9 cellular contexts compared by ENCODE assay signal in genomic region chr4:6562931-6563901, GRCh38. TPM values are rescaled to one million over a fixed set of nuclear protein-coding genes. Genes with fewer than 3 reads are reported as not detected.
DNase-seq lines count a peak whose midpoint lies in the region; ATAC-seq, FAIRE-seq and TF ChIP-seq lines count a peak whose summit lies in the region.
"Had no signal": no experiment of that assay in that cellular context is flagged by ENCODE, and none has a peak within 500 bp of the region (broad histone marks: within the 10 kb centered on the region; RNA-seq: fewer than 3 reads in every experiment).

No MANE protein-coding gene starts in this region.

- H3K79me2 ChIP-seq in H1 (ENCODE audit: control insufficient read depth in 1 of 2, insufficient read depth in 2 of 2, low read length in 2 of 2), result no peaks in the 10 kb centered on the region

- no peak for FAIRE-seq in H1 (lab: Jason Lieb, UNC)

- 4% methylated on average over 25 of the region's 127 CpGs; no CpG with 5 or more reads in 1 of the 2 experiments for WGBS in H1 (ENCODE audit: extremely low coverage in 1 of 2, insufficient coverage in 1 of 2, insufficient read length in 1 of 2, insufficient replicate concordance in 2 of 2, low coverage in 1 of 2, low lambda C conversion rate in 2 of 2, missing lambda C conversion rate in 1 of 2), 2 experiments

- peaks cover 0 to 7% of the 10 kb centered on the region in 2 experiments for H4K20me1 ChIP-seq in H1 (replicated peaks in 1 of 2; ENCODE audit: control insufficient read depth in 1 of 2, insufficient read depth in 2 of 2, low read length in 2 of 2)

- H3K4me3 ChIP-seq in HUES48 (ENCODE audit: low read depth, low read length), result peak overlapping the region; percentile 46
- peak overlapping the region; percentile 28 to 64 (median 42) for H3K4me3 ChIP-seq in H1 (ENCODE audit: extremely low read depth in 1 of 4, insufficient read depth in 2 of 4, low read depth in 3 of 4, low read length in 4 of 4)

- peaks cover 62% of the 10 kb centered on the region for H3K27me3 Mint-ChIP-seq in activated CD4-positive, alpha-beta T cell treated with anti-CD3 and anti-CD28 coated beads, Interleukin-2, amount 10 ng/mL, durations not matched to agents 7 days and 5 days

- H2BK5ac ChIP-seq in H1 (ENCODE audit: low read depth, low read length), result no peak overlapping the region

- H3K27me3 ChIP-seq in HUES48 (ENCODE audit: control insufficient read depth, insufficient read depth, low read length) (peaks cover 82% of the 10 kb centered on the region), H1 (replicated peaks in 1 of 4; ENCODE audit: control insufficient read depth in 3 of 4, extremely low read depth in 1 of 4, insufficient read depth in 3 of 4, low read length in 3 of 4) (peaks cover 38 to 79% (median 62%) of the 10 kb centered on the region in 4 experiments)

- peak overlapping the region; percentile 65 to 87 for H3K4me2 ChIP-seq in H1 (ENCODE audit: insufficient read depth in 1 of 2, low read depth in 2 of 2, low read length in 2 of 2)

- H3K36me3 ChIP-seq in HUES48 (ENCODE audit: control insufficient read depth, insufficient read depth, low read length), result no peaks in the 10 kb centered on the region
- H3K36me3 ChIP-seq in H1 (ENCODE audit: control insufficient read depth in 2 of 4, insufficient read depth in 4 of 4, low read length in 3 of 4), result no peaks in the 10 kb centered on the region

- DNase-seq in AG08395 (ENCODE audit: low spot score) (peak; percentile 64), H1 (ENCODE audit: low read depth in 1 of 2, low spot score in 2 of 2) (peak in 1 of 2 experiments; percentile 67), myocyte (ENCODE audit: low read depth) (peak; percentile 53), pons (ENCODE audit: low spot score) (no peak)
- no peak for DNase-seq in activated CD4-positive, alpha-beta T cell treated with anti-CD3 and anti-CD28 coated beads, Interleukin-2, amount 10 ng/mL, durations not matched to agents 7 days and 5 days
- DNase-seq: MM.1S had no signal

- no peak overlapping the region for H3K14ac ChIP-seq in H1 (ENCODE audit: insufficient read length)

- ATAC-seq in HG03354 (IDR thresholded peaks at IDR 0.05; ENCODE audit: poor library complexity, severe bottlenecking, unreplicated experiment), result no peak
- no peak for ATAC-seq in HG02870 (IDR thresholded peaks at IDR 0.05; ENCODE audit: unreplicated experiment)

- peaks cover 6% of the 10 kb centered on the region; the same call in 1 of the 2 replicates for H3K23me2 ChIP-seq in H1 (ENCODE audit: low read depth, low read length)

- H2BK15ac ChIP-seq in H1 (ENCODE audit: low read length), result no peak overlapping the region

- H4K8ac ChIP-seq in H1 (ENCODE audit: extremely low read depth, insufficient read depth, low read length), result no peak overlapping the region; the same call in 1 of the 2 replicates

- no peak for TF ChIP-seq POLR2A in H1 (IDR thresholded peaks at IDR 0.05; ENCODE audit: control extremely low read depth in 1 of 2, low read depth in 2 of 2, low read length in 2 of 2)

- CTCF ChIA-PET in H1 (lab: Charles Lee; ENCODE audit: partially characterized antibody), result interaction anchor here (0.8 to 6.3 kb wide), 7 partner anchors 12 to 567 kb away, joined by 3 to 58 read pairs (median 6); partner anchors contain the start of gene MAN2B2
- CTCF ChIA-PET in activated CD4-positive, alpha-beta T cell treated with anti-CD3 and anti-CD28 coated beads, Interleukin-2, amount 10 ng/mL, durations not matched to agents 7 days and 5 days (lab: Charles Lee), result interaction anchor here (0.6 to 3.5 kb wide), 4 partner anchors 12 to 1310 kb away, joined by 3 to 12 read pairs (median 5); partner anchors contain the start of gene MAN2B2

- no peak overlapping the region for H3K23ac ChIP-seq in H1 (ENCODE audit: insufficient read length)

- peaks cover 16% of the 10 kb centered on the region for H3K4me1 Mint-ChIP-seq in activated CD4-positive, alpha-beta T cell treated with anti-CD3 and anti-CD28 coated beads, Interleukin-2, amount 10 ng/mL, durations not matched to agents 7 days and 5 days

- no peak overlapping the region for H4K91ac ChIP-seq in H1 (replicated peaks; ENCODE audit: insufficient read length, low read length)

- H3K9ac ChIP-seq in HUES48 (ENCODE audit: low read depth, low read length), result no peak overlapping the region
- H3K9ac ChIP-seq in H1 (replicated peaks in 1 of 4; ENCODE audit: extremely low read depth in 1 of 4, low read depth in 3 of 4, low read length in 3 of 4), result no peak overlapping the region

- no peak overlapping the region for H3K27ac Mint-ChIP-seq in activated CD4-positive, alpha-beta T cell treated with anti-CD3 and anti-CD28 coated beads, Interleukin-2, amount 10 ng/mL, durations not matched to agents 7 days and 5 days

- no peaks in the 10 kb centered on the region for H3K9me3 ChIP-seq in HUES48 (ENCODE audit: control insufficient read depth, insufficient read depth, low read length)
- no peaks in the 10 kb centered on the region for H3K9me3 ChIP-seq in H1 (ENCODE audit: insufficient read depth in 2 of 2, low read depth in 1 of 2, low read length in 1 of 2)

- no peak overlapping the region for H2BK20ac ChIP-seq in H1 (ENCODE audit: low read length)

- POLR2A ChIA-PET in H1 (lab: Charles Lee; ENCODE audit: partially characterized antibody), result no interaction called here
- POLR2A ChIA-PET in activated CD4-positive, alpha-beta T cell treated with anti-CD3 and anti-CD28 coated beads, Interleukin-2, amount 10 ng/mL, durations not matched to agents 7 days and 5 days (lab: Charles Lee), result no interaction called here

- H3K9me3 Mint-ChIP-seq in activated CD4-positive, alpha-beta T cell treated with anti-CD3 and anti-CD28 coated beads, Interleukin-2, amount 10 ng/mL, durations not matched to agents 7 days and 5 days, result peaks cover 3% of the 10 kb centered on the region

- H3K4ac ChIP-seq in H1 (replicated peaks; ENCODE audit: insufficient read length, low read depth, low read length), result no peak overlapping the region

- no peak for TF ChIP-seq CTCF in H1 (IDR thresholded peaks at IDR 0.05; ENCODE audit: control extremely low read depth in 1 of 3, insufficient read depth in 1 of 3, low read depth in 1 of 3, low read length in 3 of 3)

- H3K36me3 Mint-ChIP-seq in activated CD4-positive, alpha-beta T cell treated with anti-CD3 and anti-CD28 coated beads, Interleukin-2, amount 10 ng/mL, durations not matched to agents 7 days and 5 days (ENCODE audit: low read depth), result no peaks in the 10 kb centered on the region

- H2BK12ac ChIP-seq in H1 (ENCODE audit: low read depth, low read length), result no peak overlapping the region

- H4K5ac ChIP-seq in H1 (ENCODE audit: insufficient read length, low read depth, low read length), result no peak overlapping the region

- no peak overlapping the region for H2BK120ac ChIP-seq in H1 (replicated peaks; ENCODE audit: low read depth, low read length)

- no peak overlapping the region; the same call in 1 of the 2 replicates for H2AFZ ChIP-seq in H1 (ENCODE audit: low read length)

- no peak for TF ChIP-seq RAD21 in H1 (IDR thresholded peaks at IDR 0.05 in 1 of 2, conservative IDR thresholded peaks at IDR 0.05 in 1 of 2; ENCODE audit: low read depth in 2 of 2, low read length in 2 of 2)

- no peak overlapping the region for H2AK5ac ChIP-seq in H1 (ENCODE audit: low read depth, low read length)

- H3K27ac ChIP-seq in HUES48 (ENCODE audit: low read depth, low read length), result no peak overlapping the region
- H3K27ac ChIP-seq in H1 (ENCODE audit: low read depth, low read length), result no peak overlapping the region

- H3K18ac ChIP-seq in H1 (ENCODE audit: extremely low read depth, low read length), result no peak overlapping the region

- no peak for TF ChIP-seq EP300 in H1 (IDR thresholded peaks at IDR 0.05; ENCODE audit: borderline replicate concordance in 1 of 2, low read depth in 2 of 2, low read length in 2 of 2)

- no peak overlapping the region for H3K4me3 Mint-ChIP-seq in activated CD4-positive, alpha-beta T cell treated with anti-CD3 and anti-CD28 coated beads, Interleukin-2, amount 10 ng/mL, durations not matched to agents 7 days and 5 days

- no peaks in the 10 kb centered on the region for H3K4me1 ChIP-seq in HUES48 (ENCODE audit: control insufficient read depth, insufficient read depth, low read length)
- peaks cover 0 to 5% (median 2%) of the 10 kb centered on the region in 4 experiments; a peak in 3 of 7 replicates for H3K4me1 ChIP-seq in H1 (replicated peaks in 1 of 4; ENCODE audit: control insufficient read depth in 3 of 4, insufficient read depth in 4 of 4, low read length in 3 of 4)

- no peak overlapping the region for H3K56ac ChIP-seq in H1 (replicated peaks; ENCODE audit: insufficient read length, low read depth, low read length)

- H3K79me1 ChIP-seq in H1 (ENCODE audit: low read depth, low read length), result no peaks in the 10 kb centered on the region

TF ChIP-seq in H1, 55 proteins besides CTCF, POLR2A, EP300 and RAD21 (continues in another document):
- TF ChIP-seq, protein P1, sequence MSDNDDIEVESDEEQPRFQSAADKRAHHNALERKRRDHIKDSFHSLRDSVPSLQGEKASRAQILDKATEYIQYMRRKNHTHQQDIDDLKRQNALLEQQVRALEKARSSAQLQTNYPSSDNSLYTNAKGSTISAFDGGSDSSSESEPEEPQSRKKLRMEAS (IDR thresholded peaks at IDR 0.05), result peak; percentile 76
- TF ChIP-seq E2F6 (IDR thresholded peaks at IDR 0.05) (peak; percentile 67), SP2 (IDR thresholded peaks at IDR 0.05; ENCODE audit: low read length) (no peak), CREB1 (IDR thresholded peaks at IDR 0.05) (no peak), SUZ12 (IDR thresholded peaks at IDR 0.05; ENCODE audit: low read length) (peak; percentile 82), TBP (IDR thresholded peaks at IDR 0.05; ENCODE audit: low read depth, low read length) (no peak), KDM4A (IDR thresholded peaks at IDR 0.05; ENCODE audit: low read depth, low read length, severe bottlenecking) (peak; percentile 82)

RNA-seq across cellular contexts. Expression of gene MAN2B2, which starts 11.8 kb away (rescaled TPM):
- total RNA-seq in H1 (2021; fragmentation: NEBNext Ultra II Directional; extraction: Animal tissue kit (Norgen Biotek cat#: 25700)), result 4.0 and 4.1 TPM in 2 replicates
- 3.3 and 5.8 TPM in 2 replicates for polyA plus RNA-seq in H1 (2011; rRNA removed)
- 3.4 TPM for polyA plus RNA-seq in H1 (2011; cell fraction: cytosol; rRNA removed)
- polyA plus RNA-seq in H1 (2011; cell fraction: nucleus; rRNA removed), result 9.7 TPM
- polyA plus RNA-seq in H1 (2012, experiment 1 of 2), result 1.8 to 4.3 TPM (median 3.6 TPM) in 4 replicates
- polyA plus RNA-seq in H1 (2012, experiment 2 of 2), result 1.4 TPM
- 3.7 TPM for polyA plus RNA-seq in H1 (2013, experiment 1 of 2)
- 4.0 TPM for polyA plus RNA-seq in H1 (2013, experiment 2 of 2)
- polyA minus RNA-seq in H1 (2011; rRNA and poly(A)+ RNA removed), result 3.2 and 4.5 TPM in 2 replicates
- polyA minus RNA-seq in H1 (2011; cell fraction: cytosol; rRNA and poly(A)+ RNA removed), result 2.6 TPM
- 7.5 TPM for polyA minus RNA-seq in H1 (2011; cell fraction: nucleus; rRNA and poly(A)+ RNA removed)
- total RNA-seq in myocyte, result 15.2 and 20.5 TPM in 2 replicates
- polyA plus RNA-seq in myocyte (2012), result 37.6 TPM
- total RNA-seq in activated CD4-positive, alpha-beta T cell treated with anti-CD3 and anti-CD28 coated beads, Interleukin-2, amount 10 ng/mL, durations not matched to agents 7 days and 5 days, result 10 to 100 TPM; 36.1 to 36.7 TPM

Comparison
In these comparisons a context has a peak if more than half of its experiments do, and no peak if none do; other contexts are left out.
1. DNase-seq: peak in AG08395 (single experiment) and myocyte (single experiment); none in pons (single experiment) and activated CD4-positive, alpha-beta T cell treated with anti-CD3 and anti-CD28 coated beads, Interleukin-2, amount 10 ng/mL, durations not matched to agents 7 days and 5 days (single experiment).